ENCODE assay signal across 16 cellular contexts in genomic region chr18:40864846-40865245, GRCh38.
DNase-seq lines count a peak whose midpoint lies in the region; ATAC-seq and TF ChIP-seq lines count a peak whose summit lies in the region.
"Had no signal": no experiment of that assay in that cellular context is flagged by ENCODE, and none has a peak within 500 bp of the region (broad histone marks: within the 10 kb centered on the region; RNA-seq: fewer than 3 reads in every experiment).

No MANE protein-coding gene starts in this region.

- ATAC-seq in left cardiac atrium, result no peak
- no peak for ATAC-seq in CD8-positive, alpha-beta T cell
- no peak for ATAC-seq in GM18909 (IDR thresholded peaks at IDR 0.05; ENCODE audit: poor library complexity, unreplicated experiment)
- ATAC-seq: K562 had no signal

- H3K9me2 ChIP-seq in GM23248 (ENCODE audit: insufficient read depth), result 0 out of 2 replicates have a peak, but pooled peaks cover 5% of the 10 kb centered on the region

- H3K9me3 ChIP-seq in GM23248 (ENCODE audit: low read depth), result no peaks in the 10 kb centered on the region
- H3K9me3 ChIP-seq in adipocyte (ENCODE audit: control insufficient read depth, low read length), result no peaks in the 10 kb centered on the region
- H3K9me3 ChIP-seq in CD8-positive, alpha-beta T cell (ENCODE audit: low read length), result no peaks in the 10 kb centered on the region
- H3K9me3 ChIP-seq: BE2C, Caco-2 had no signal

- no peak overlapping the region for H3K4me3 ChIP-seq in GM23248
- H3K4me3 ChIP-seq in adipocyte (ENCODE audit: low read length), result no peak overlapping the region
- no peak overlapping the region for H3K4me3 ChIP-seq in CD8-positive, alpha-beta T cell (ENCODE audit: low read depth, low read length)
- H3K4me3 ChIP-seq: K562 had no signal

- H4K20me1 ChIP-seq in GM23248 (ENCODE audit: insufficient read depth), result no peaks in the 10 kb centered on the region

- 65 to 72% methylated on average over 2 of the region's 2 CpGs for WGBS in GM23248 (ENCODE audit: low coverage in 1 of 2, low lambda C conversion rate in 2 of 2, missing lambda C conversion rate in 2 of 2), 2 experiments

- peak overlapping the region; percentile 45; the same call in 1 of the 2 replicates for H2AFZ ChIP-seq in GM23248

- no peak overlapping the region for H3K27ac Mint-ChIP-seq in CD8-positive, alpha-beta T cell
- H3K27ac Mint-ChIP-seq: CD4-positive, CD25-positive, alpha-beta regulatory T cell; H9 had no signal

- POLR2A ChIA-PET in CD8-positive, alpha-beta T cell (lab: Charles Lee), result no interaction called here

- H3K4me3 Mint-ChIP-seq in CD8-positive, alpha-beta T cell, result no peak overlapping the region
- H3K4me3 Mint-ChIP-seq: CD4-positive, CD25-positive, alpha-beta regulatory T cell; H9 had no signal

- H3K27me3 ChIP-seq in GM23248 (replicated peaks; ENCODE audit: insufficient read depth) (no peaks in the 10 kb centered on the region), adipocyte (replicated peaks; ENCODE audit: control insufficient read depth, insufficient read depth, low read length) (no peaks in the 10 kb centered on the region)
- no peaks in the 10 kb centered on the region for H3K27me3 ChIP-seq in CD8-positive, alpha-beta T cell (ENCODE audit: insufficient read depth, low read length)
- H3K27me3 ChIP-seq: BE2C had no signal

- H3K4me1 Mint-ChIP-seq in CD8-positive, alpha-beta T cell (ENCODE audit: low read depth), result no peaks in the 10 kb centered on the region
- H3K4me1 Mint-ChIP-seq: CD4-positive, CD25-positive, alpha-beta regulatory T cell had no signal

- CTCF ChIA-PET in CD8-positive, alpha-beta T cell (lab: Charles Lee), result no interaction called here

- H3K36me3 ChIP-seq in GM23248 (ENCODE audit: low read depth) (no peaks in the 10 kb centered on the region), adipocyte (ENCODE audit: control insufficient read depth, insufficient read depth, low read length, severe bottlenecking) (no peaks in the 10 kb centered on the region)
- no peaks in the 10 kb centered on the region for H3K36me3 ChIP-seq in CD8-positive, alpha-beta T cell (ENCODE audit: insufficient read depth, low read length)
- H3K36me3 ChIP-seq: BE2C had no signal

- intact Hi-C loops in left cardiac atrium (cut with DNase I), result no loop called here
- intact Hi-C loops in CD8-positive, alpha-beta T cell (cut with DNase I, micrococcal nuclease), result no loop called here

- peaks cover 17% of the 10 kb centered on the region for H3K9me3 Mint-ChIP-seq in CD8-positive, alpha-beta T cell
- H3K9me3 Mint-ChIP-seq: H9 had no signal

- no peaks in the 10 kb centered on the region for H3K79me2 ChIP-seq in GM23248 (ENCODE audit: insufficient read depth)

- no peak overlapping the region for H3K4me2 ChIP-seq in GM23248 (ENCODE audit: unreplicated experiment)

- H3K36me3 Mint-ChIP-seq in CD8-positive, alpha-beta T cell, result no peaks in the 10 kb centered on the region
- H3K36me3 Mint-ChIP-seq: CD4-positive, CD25-positive, alpha-beta regulatory T cell had no signal

- no peak overlapping the region for H3K9ac ChIP-seq in GM23248
- H3K9ac ChIP-seq in adipocyte (ENCODE audit: low read length), result no peak overlapping the region

- peaks cover 31% of the 10 kb centered on the region for H3K4me1 ChIP-seq in GM23248 (ENCODE audit: insufficient read depth)
- H3K4me1 ChIP-seq in adipocyte (ENCODE audit: control insufficient read depth, insufficient read depth, low read length), result peaks cover 11% of the 10 kb centered on the region
- H3K4me1 ChIP-seq in CD8-positive, alpha-beta T cell (ENCODE audit: insufficient read depth, low read length), result no peaks in the 10 kb centered on the region
- H3K4me1 ChIP-seq: BE2C, Caco-2 had no signal

- H3K27ac ChIP-seq in GM23248, result no peak overlapping the region
- H3K27ac ChIP-seq in CD8-positive, alpha-beta T cell (ENCODE audit: low read depth, low read length), result no peak overlapping the region

- H3K27me3 Mint-ChIP-seq in CD8-positive, alpha-beta T cell (ENCODE audit: low read depth), result no peaks in the 10 kb centered on the region
- H3K27me3 Mint-ChIP-seq: CD4-positive, CD25-positive, alpha-beta regulatory T cell had no signal

- peaks cover 18% of the 10 kb centered on the region for H3F3A ChIP-seq in GM23248 (ENCODE audit: insufficient read depth)

- in situ Hi-C loops in GM23248 (cut with MboI), result no loop called here

- DNase-seq in GM23248, result no peak
- peak; percentile 56 for DNase-seq in adipocyte (ENCODE audit: low read depth)
- peak; percentile 18 for DNase-seq in fibroblast of peridontal ligament (ENCODE audit: extremely low read depth)
- DNase-seq in left cardiac atrium, result no peak
- no peak for DNase-seq in CD8-positive, alpha-beta T cell
- DNase-seq in globus pallidus (ENCODE audit: low spot score), result no peak
- DNase-seq: BE2C; C1 segment of cervical spinal cord; Caco-2; CD4-positive, CD25-positive, alpha-beta regulatory T cell; DMS153; DMS79; GF-D8; H9 had no signal

- no peak for TF ChIP-seq CTCF in CD8-positive, alpha-beta T cell (IDR thresholded peaks at IDR 0.05)

Comparison
In these comparisons a context has a peak if more than half of its experiments do, and no peak if none do; other contexts are left out.
1. DNase-seq: peak in adipocyte (single experiment) and fibroblast of peridontal ligament (single experiment); none in GM23248 (single experiment), left cardiac atrium (single experiment), CD8-positive, alpha-beta T cell (0 of 7) and globus pallidus (single experiment).